In genomic region chr4:11602606-11603355, GRCh38 we compare ENCODE assay signal across 18 cellular contexts.
DNase-seq lines count a peak whose midpoint lies in the region; ATAC-seq, FAIRE-seq and TF ChIP-seq lines count a peak whose summit lies in the region.
"Had no signal": no experiment of that assay in that cellular context is flagged by ENCODE, and none has a peak within 500 bp of the region (broad histone marks: within the 10 kb centered on the region; RNA-seq: fewer than 3 reads in every experiment).

No MANE protein-coding gene starts in this region.

- H3K79me2 ChIP-seq in HCT116 (ENCODE audit: insufficient read depth, low read length): no peaks in the 10 kb centered on the region

- TF ChIP-seq EP300 in A549 (IDR thresholded peaks at IDR 0.05): no peak

- H3K4me1 ChIP-seq in A549: peaks cover 32% of the 10 kb centered on the region; the same call in 2 of the 3 replicates
- H3K4me1 ChIP-seq in HCT116 (ENCODE audit: control insufficient read depth in 1 of 2, insufficient read depth in 2 of 2, low read length in 2 of 2): peaks cover 55 to 91% of the 10 kb centered on the region in 2 experiments
- peaks cover 25% of the 10 kb centered on the region for H3K4me1 ChIP-seq in RWPE2 (ENCODE audit: insufficient read depth, poor library complexity, severe bottlenecking)
- no peaks in the 10 kb centered on the region for H3K4me1 ChIP-seq in CD8-positive, alpha-beta memory T cell (ENCODE audit: insufficient read depth, low read length)
- H3K4me1 ChIP-seq: Caco-2 had no signal

- H4K20me1 ChIP-seq in HCT116 (ENCODE audit: insufficient read depth): no peaks in the 10 kb centered on the region

- BruUV-seq in HCT116 (replicated peaks; lab: Mats Ljungman, UMichigan): no TSS peak

- H3K27me3 ChIP-seq in HCT116 (ENCODE audit: insufficient read depth, low read length): no peaks in the 10 kb centered on the region
- no peaks in the 10 kb centered on the region for H3K27me3 ChIP-seq in RWPE2 (ENCODE audit: insufficient read depth, poor library complexity, severe bottlenecking)
- H3K27me3 ChIP-seq in CD8-positive, alpha-beta memory T cell (ENCODE audit: insufficient read depth, low read length, poor library complexity, severe bottlenecking): no peaks in the 10 kb centered on the region

- no peaks in the 10 kb centered on the region for H3K9me3 Mint-ChIP-seq in CD8-positive, alpha-beta memory T cell
- H3K9me3 Mint-ChIP-seq: CD4-positive, alpha-beta memory T cell; H9 had no signal

- no peaks in the 10 kb centered on the region; the same call in 1 of the 2 replicates for H3K9me2 ChIP-seq in HCT116 (ENCODE audit: insufficient read depth)

- DNase-seq in A549 (ENCODE audit: low read depth in 1 of 2, low spot score in 1 of 2): no peak
- DNase-seq in HCT116 (ENCODE audit: low read depth, low spot score): no peak
- DNase-seq in RWPE2 (ENCODE audit: low spot score): no peak
- no peak for DNase-seq in epithelial cell of prostate (ENCODE audit: low read depth, low spot score)
- DNase-seq in middle frontal gyrus (ENCODE audit: extremely low spot score, low spot score): no peak
- no peak for DNase-seq in sciatic nerve (ENCODE audit: low spot score)
- no peak for DNase-seq in CD8-positive, alpha-beta memory T cell
- DNase-seq in RWPE1 (ENCODE audit: low spot score): no peak
- DNase-seq: 8988T; C1 segment of cervical spinal cord; Caco-2; CD4-positive, alpha-beta memory T cell; DMS153; DND-41; H9; HFFc6 had no signal

- RAD21 ChIA-PET in HCT116 (lab: Charles Lee; ENCODE audit: low non-redundant PET in 1 of 2, low total read pairs in 2 of 2, uncharacterized antibody in 2 of 2, unreplicated experiment in 2 of 2): no interaction called here

- intact Hi-C loops in HCT116 (cut with micrococcal nuclease) (no loop called here), sciatic nerve (cut with DNase I) (no loop called here)

- H3K36me3 ChIP-seq in HCT116 (ENCODE audit: control insufficient read depth in 1 of 2, insufficient read depth in 2 of 2, low read length in 2 of 2) (no peaks in the 10 kb centered on the region), RWPE2 (ENCODE audit: low read depth) (no peaks in the 10 kb centered on the region)
- H3K36me3 ChIP-seq in CD8-positive, alpha-beta memory T cell (ENCODE audit: insufficient read depth, low read length): no peaks in the 10 kb centered on the region

- H3K9me3 ChIP-seq in A549 (no peaks in the 10 kb centered on the region), HCT116 (ENCODE audit: control insufficient read depth in 1 of 2, insufficient read depth in 1 of 2, low read depth in 1 of 2, low read length in 2 of 2) (no peaks in the 10 kb centered on the region), RWPE2 (ENCODE audit: severe bottlenecking) (no peaks in the 10 kb centered on the region)
- no peaks in the 10 kb centered on the region for H3K9me3 ChIP-seq in CD8-positive, alpha-beta memory T cell (ENCODE audit: low read length)
- H3K9me3 ChIP-seq: Caco-2 had no signal

- CTCF ChIA-PET in A549 (lab: Yijun Ruan, JAX): no interaction called here
- CTCF ChIA-PET in HCT116 (lab: Charles Lee): no interaction called here
- CTCF ChIA-PET in CD8-positive, alpha-beta memory T cell (lab: Charles Lee): no interaction called here
- CTCF ChIA-PET in RWPE1 (lab: Yijun Ruan, JAX): no interaction called here

- H3K27ac ChIP-seq in A549 (peak overlapping the region; percentile 21 to 41; a peak in 2 of 6 replicates), HCT116 (ENCODE audit: low read depth, low read length) (peak overlapping the region; percentile 48; the same call in 1 of the 2 replicates), RWPE2 (ENCODE audit: poor library complexity, severe bottlenecking) (peak overlapping the region; percentile 39), epithelial cell of prostate (peak overlapping the region; percentile 26), RWPE1 (no peak overlapping the region)
- no peak overlapping the region for H3K27ac ChIP-seq in CD8-positive, alpha-beta memory T cell (ENCODE audit: low read depth, low read length)

- no peak for FAIRE-seq in A549 (lab: Jason Lieb, UNC)
- FAIRE-seq: G401.6, GM12892 had no signal

- no peak for ATAC-seq in A549
- no peak for ATAC-seq in HCT116
- peak; percentile 60; the same call in 2 of the 3 replicates for ATAC-seq in RWPE2 (ENCODE audit: low read depth)
- no peak for ATAC-seq in sciatic nerve

- TF ChIP-seq POLR2A in A549 (IDR thresholded peaks at IDR 0.05; ENCODE audit: low read length): no peak
- TF ChIP-seq POLR2A in HCT116 (IDR thresholded peaks at IDR 0.05; ENCODE audit: borderline replicate concordance, extremely low read depth, insufficient read depth, insufficient read length): no peak

- no peaks in the 10 kb centered on the region for H3K4me1 Mint-ChIP-seq in CD8-positive, alpha-beta memory T cell

- no peak overlapping the region for H3K27ac Mint-ChIP-seq in CD8-positive, alpha-beta memory T cell
- H3K27ac Mint-ChIP-seq: CD4-positive, alpha-beta memory T cell; H9; HFFc6 had no signal

- 27% methylated on average over 7 of the region's 7 CpGs for WGBS in A549 (ENCODE audit: missing lambda C conversion rate)

- TF ChIP-seq RAD21 in A549 (conservative IDR thresholded peaks at IDR 0.05 in 1 of 2, IDR thresholded peaks at IDR 0.05 in 1 of 2): no peak
- no peak for TF ChIP-seq RAD21 in HCT116 (IDR thresholded peaks at IDR 0.05; ENCODE audit: low read depth)

- H3K4me2 ChIP-seq in A549: peak overlapping the region; percentile 50
- H3K4me2 ChIP-seq in HCT116 (ENCODE audit: low read length): peak overlapping the region; percentile 15; the same call in 1 of the 2 replicates

- H3K36me3 Mint-ChIP-seq in CD8-positive, alpha-beta memory T cell: no peaks in the 10 kb centered on the region
- H3K36me3 Mint-ChIP-seq: CD4-positive, alpha-beta memory T cell had no signal

- H3K4me3 ChIP-seq in A549: no peak overlapping the region
- H3K4me3 ChIP-seq in HCT116 (replicated peaks in 1 of 2; ENCODE audit: low read depth in 1 of 2, low read length in 2 of 2): no peak overlapping the region
- no peak overlapping the region for H3K4me3 ChIP-seq in RWPE2 (ENCODE audit: severe bottlenecking)
- no peak overlapping the region for H3K4me3 ChIP-seq in CD8-positive, alpha-beta memory T cell (ENCODE audit: low read length)

- peak overlapping the region; percentile 59 for H2AFZ ChIP-seq in HCT116 (ENCODE audit: low read depth, low read length, poor library complexity, severe bottlenecking)

- no peak overlapping the region for H3K4me3 Mint-ChIP-seq in CD8-positive, alpha-beta memory T cell
- H3K4me3 Mint-ChIP-seq: CD4-positive, alpha-beta memory T cell; H9; HFFc6 had no signal

- H3K27me3 Mint-ChIP-seq in CD8-positive, alpha-beta memory T cell: peaks cover 0 to 2% of the 10 kb centered on the region in 2 donors
- H3K27me3 Mint-ChIP-seq: CD4-positive, alpha-beta memory T cell had no signal

- POLR2A ChIA-PET in A549 (lab: Yijun Ruan, JAX) (no interaction called here), HCT116 (lab: Charles Lee) (no interaction called here), RWPE1 (lab: Yijun Ruan, JAX; ENCODE audit: low non-redundant PET) (no interaction called here)
- POLR2A ChIA-PET in CD8-positive, alpha-beta memory T cell (lab: Charles Lee): no interaction called here

- no peak overlapping the region for H3K9ac ChIP-seq in HCT116 (ENCODE audit: low read length)

- TF ChIP-seq CTCF in A549 (IDR thresholded peaks at IDR 0.05): no peak
- no peak for TF ChIP-seq CTCF in HCT116 (IDR thresholded peaks at IDR 0.05 in 2 of 3, conservative IDR thresholded peaks at IDR 0.05 in 1 of 3; ENCODE audit: borderline replicate concordance in 1 of 3, insufficient read depth in 1 of 3, low read depth in 2 of 3, low read length in 2 of 3)
- TF ChIP-seq CTCF in RWPE2 (IDR thresholded peaks at IDR 0.05; ENCODE audit: poor library complexity, severe bottlenecking): no peak
- TF ChIP-seq CTCF in RWPE1 (conservative IDR thresholded peaks at IDR 0.05; ENCODE audit: low read depth): no peak

TF ChIP-seq in A549, 52 proteins besides CTCF, POLR2A, EP300 and RAD21:
- TF ChIP-seq E2F6 (IDR thresholded peaks at IDR 0.05; ENCODE audit: borderline replicate concordance, low read depth): no peak
- TF ChIP-seq NR3C1 (IDR thresholded peaks at IDR 0.05): no peak
- no peak for TF ChIP-seq MAZ (IDR thresholded peaks at IDR 0.05; ENCODE audit: borderline replicate concordance, low read depth, low read length)
- TF ChIP-seq EHF (CRISPR knock-in tag; IDR thresholded peaks at IDR 0.05): no peak
- no peak for TF ChIP-seq HOXA7 (CRISPR knock-in tag; IDR thresholded peaks at IDR 0.05)

TF ChIP-seq in HCT116, 20 proteins besides CTCF, POLR2A, EP300 and RAD21 (continues in another document):
- TF ChIP-seq ELF1 (IDR thresholded peaks at IDR 0.05; ENCODE audit: borderline replicate concordance, low read depth) (no peak), JUND (IDR thresholded peaks at IDR 0.05) (no peak), CBX3 (IDR thresholded peaks at IDR 0.05; ENCODE audit: low read depth) (no peak), EZH2phosphoT487 (IDR thresholded peaks at IDR 0.05; ENCODE audit: borderline replicate concordance) (no peak), ZFX (IDR thresholded peaks at IDR 0.05) (no peak)
- TF ChIP-seq, protein P1, sequence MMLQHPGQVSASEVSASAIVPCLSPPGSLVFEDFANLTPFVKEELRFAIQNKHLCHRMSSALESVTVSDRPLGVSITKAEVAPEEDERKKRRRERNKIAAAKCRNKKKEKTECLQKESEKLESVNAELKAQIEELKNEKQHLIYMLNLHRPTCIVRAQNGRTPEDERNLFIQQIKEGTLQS (IDR thresholded peaks at IDR 0.05): no peak
- TF ChIP-seq, protein P2, sequence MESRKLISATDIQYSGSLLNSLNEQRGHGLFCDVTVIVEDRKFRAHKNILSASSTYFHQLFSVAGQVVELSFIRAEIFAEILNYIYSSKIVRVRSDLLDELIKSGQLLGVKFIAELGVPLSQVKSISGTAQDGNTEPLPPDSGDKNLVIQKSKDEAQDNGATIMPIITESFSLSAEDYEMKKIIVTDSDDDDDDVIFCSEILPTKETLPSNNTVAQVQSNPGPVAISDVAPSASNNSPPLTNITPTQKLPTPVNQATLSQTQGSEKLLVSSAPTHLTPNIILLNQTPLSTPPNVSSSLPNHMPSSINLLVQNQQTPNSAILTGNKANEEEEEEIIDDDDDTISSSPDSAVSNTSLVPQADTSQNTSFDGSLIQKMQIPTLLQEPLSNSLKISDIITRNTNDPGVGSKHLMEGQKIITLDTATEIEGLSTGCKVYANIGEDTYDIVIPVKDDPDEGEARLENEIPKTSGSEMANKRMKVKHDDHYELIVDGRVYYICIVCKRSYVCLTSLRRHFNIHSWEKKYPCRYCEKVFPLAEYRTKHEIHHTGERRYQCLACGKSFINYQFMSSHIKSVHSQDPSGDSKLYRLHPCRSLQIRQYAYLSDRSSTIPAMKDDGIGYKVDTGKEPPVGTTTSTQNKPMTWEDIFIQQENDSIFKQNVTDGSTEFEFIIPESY (IDR thresholded peaks at IDR 0.05; ENCODE audit: extremely low read depth, insufficient replicate concordance, low read length): no peak

Comparison
In these comparisons a context has a peak if more than half of its experiments do, and no peak if none do; other contexts are left out.
1. H3K27ac ChIP-seq: peak in A549 (2 of 2), HCT116 (single experiment), RWPE2 (single experiment) and epithelial cell of prostate (single experiment); none in CD8-positive, alpha-beta memory T cell (single experiment) and RWPE1 (single experiment).